Comparison of ENCODE assay signal across 15 cellular contexts in the genomic region with DNA sequence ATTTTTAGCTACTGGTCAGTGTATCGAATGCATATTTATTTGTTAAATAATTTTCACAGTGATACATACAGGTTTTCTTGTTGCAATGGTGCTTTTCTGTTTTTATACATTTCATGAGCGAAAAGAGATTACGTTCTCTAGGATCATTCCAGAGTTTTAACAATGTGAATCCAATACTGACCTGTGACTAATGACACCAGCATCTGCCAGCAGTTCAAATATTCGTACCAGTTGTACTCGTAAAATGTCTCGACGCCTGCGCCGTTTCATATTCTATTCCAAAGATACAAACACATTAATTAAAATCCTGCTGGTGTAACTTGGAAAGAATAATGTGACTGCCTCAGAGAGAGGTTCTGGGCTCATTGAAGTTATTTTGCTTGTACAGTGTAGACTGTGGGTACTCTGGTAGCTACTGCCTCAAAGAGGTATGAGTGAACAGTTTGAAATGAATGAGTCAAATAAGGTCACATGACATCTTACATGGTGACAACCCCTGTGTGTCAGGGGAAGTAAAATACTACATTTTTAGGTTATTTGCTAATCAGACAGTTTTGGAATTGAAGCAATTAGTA.
A peak's percentile ranks its signal among the peaks of the same experiment; 100 is the strongest.
DNase-seq lines count a peak whose midpoint lies in the region; ATAC-seq and TF ChIP-seq lines count a peak whose summit lies in the region.
"Had no signal": no experiment of that assay in that cellular context is flagged by ENCODE, and none has a peak within 500 bp of the region (broad histone marks: within the 10 kb centered on the region; RNA-seq: fewer than 3 reads in every experiment).

No MANE protein-coding gene starts in this region.

- no peaks in the 10 kb centered on the region for H3K36me3 ChIP-seq in kidney epithelial cell (ENCODE audit: control insufficient read depth, insufficient read depth, low read length)

- no peak overlapping the region for H3K4me3 ChIP-seq in kidney epithelial cell (ENCODE audit: low read depth, low read length)
- H3K4me3 ChIP-seq: upper lobe of right lung had no signal

- TF ChIP-seq CTCF in kidney epithelial cell (IDR thresholded peaks at IDR 0.05; ENCODE audit: insufficient read depth, low read length, poor library complexity, severe bottlenecking): no peak

- ATAC-seq in GM18505 (IDR thresholded peaks at IDR 0.05; ENCODE audit: unreplicated experiment): no peak
- ATAC-seq: activated T-cell treated with anti-CD3 and anti-CD28 coated beads, Interleukin-2, amount 50 U/mL, for 4 hours; upper lobe of right lung had no signal

- H3K27me3 ChIP-seq in kidney epithelial cell (ENCODE audit: control insufficient read depth, insufficient read depth, low read length): no peaks in the 10 kb centered on the region
- H3K27me3 ChIP-seq: upper lobe of right lung had no signal

- DNase-seq in AG08396 (ENCODE audit: low spot score) (peak; percentile 52), HS-27A (ENCODE audit: low read depth) (peak; percentile 41), astrocyte of the hippocampus (ENCODE audit: low read depth, low spot score) (peak; percentile 67), kidney epithelial cell (ENCODE audit: low read depth) (peak; percentile 42), HuH-7 (ENCODE audit: low spot score) (no peak), GF-D8 (lab: John Stamatoyannopoulos, UW) (no peak), activated gamma-delta T cell (lab: John Stamatoyannopoulos, UW) (no peak)
- DNase-seq: activated CD4-positive, alpha-beta T cell treated with anti-CD3 and anti-CD28 coated beads for 4 hours; activated T-cell treated with anti-CD3 and anti-CD28 coated beads, Interleukin-2, amount 50 U/mL, for 4 hours; islet precursor cell; NCI-H1694 treated with DMSO at 0.1 percent for 48 hours; NCI-H524 treated with DMSO at 0.1 percent for 48 hours; stimulated activated CD4-positive, alpha-beta T cell treated with anti-CD3 and anti-CD28 coated beads, Interleukin-1b, Interleukin-23, amount 100 ng/mL, for 48 hours; upper lobe of right lung had no signal

- TF ChIP-seq POLR2A in GM18505 (IDR thresholded peaks at IDR 0.05; ENCODE audit: borderline replicate concordance, extremely low read depth, insufficient read depth, insufficient read length): no peak

Comparison
In these comparisons a context has a peak if more than half of its experiments do, and no peak if none do; other contexts are left out.
1. DNase-seq: peak in AG08396 (single experiment), HS-27A (single experiment), astrocyte of the hippocampus (single experiment) and kidney epithelial cell (single experiment); none in HuH-7 (single experiment), GF-D8 (single experiment) and activated gamma-delta T cell (single experiment).